Comparison of ENCODE assay signal across 10 cellular contexts in the genomic region with DNA sequence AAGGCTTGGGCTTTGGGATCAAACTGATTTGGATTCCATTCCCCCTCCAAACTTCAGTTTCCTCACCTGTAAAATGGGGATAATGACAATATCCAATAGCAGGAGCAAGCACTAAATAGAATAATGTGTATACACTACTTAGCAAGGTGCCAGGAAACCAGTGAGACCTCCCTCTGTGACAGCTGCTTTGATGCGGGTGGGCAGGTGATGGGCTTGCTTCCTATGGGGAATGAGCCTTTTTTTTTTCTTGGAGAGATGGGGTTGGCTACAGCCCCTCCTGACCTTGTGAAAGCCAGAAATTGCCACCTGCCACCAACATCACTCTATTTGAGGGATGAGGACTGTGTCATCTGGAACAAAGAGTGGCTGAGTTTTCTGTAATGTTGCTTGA. TPM values are rescaled to one million over a fixed set of nuclear protein-coding genes. Genes with fewer than 3 reads are reported as not detected.
DNase-seq lines count a peak whose midpoint lies in the region; ATAC-seq and TF ChIP-seq lines count a peak whose summit lies in the region.
"Had no signal": no experiment of that assay in that cellular context is flagged by ENCODE, and none has a peak within 500 bp of the region (broad histone marks: within the 10 kb centered on the region; RNA-seq: fewer than 3 reads in every experiment).

No MANE protein-coding gene starts in this region.

- no peaks in the 10 kb centered on the region for H3K9me2 ChIP-seq in GM23248 (ENCODE audit: insufficient read depth)

- no peak for TF ChIP-seq CTCF in CD4-positive, alpha-beta T cell (IDR thresholded peaks at IDR 0.05)
- TF ChIP-seq CTCF in brain (conservative IDR thresholded peaks at IDR 0.05) = no peak

- H3K9ac ChIP-seq in GM23248 = no peak overlapping the region

- no peaks in the 10 kb centered on the region for H3K79me2 ChIP-seq in GM23248 (ENCODE audit: insufficient read depth)

- H3K36me3 ChIP-seq in KOPT-K1 (ENCODE audit: insufficient read depth, low read length) = peaks cover 25% of the 10 kb centered on the region
- no peaks in the 10 kb centered on the region for H3K36me3 ChIP-seq in GM23248 (ENCODE audit: low read depth)
- H3K36me3 ChIP-seq: cardiac muscle cell had no signal

- WGBS in GM23248 (ENCODE audit: low coverage in 1 of 2, low lambda C conversion rate in 2 of 2, missing lambda C conversion rate in 2 of 2), 2 experiments = 97 to 100% methylated on average over 1 of the region's 1 CpG

- DNase-seq in CD4-positive, alpha-beta T cell = no peak
- DNase-seq in naive thymus-derived CD8-positive, alpha-beta T cell = no peak
- no peak for DNase-seq in GM23248
- no peak for DNase-seq in AG08395 (ENCODE audit: low spot score)
- DNase-seq in AG08396 (ENCODE audit: low spot score) = no peak
- DNase-seq: HCEC 1CT had no signal

- in situ Hi-C loops in GM23248 (cut with MboI) = loop anchor here (10.0 kb wide), 1 partner anchor 338 kb away; no protein-coding TSS in a partner anchor

- H3K27ac ChIP-seq in CD4-positive, alpha-beta T cell (ENCODE audit: low read depth, low read length) = peak overlapping the region; percentile 38
- peak overlapping the region; percentile 100 for H3K27ac ChIP-seq in KOPT-K1 (ENCODE audit: low read depth, low read length, poor library complexity, severe bottlenecking)
- H3K27ac ChIP-seq in GM23248 = no peak overlapping the region
- H3K27ac ChIP-seq: cardiac muscle cell had no signal

- H3K27me3 Mint-ChIP-seq in CD4-positive, alpha-beta T cell = no peaks in the 10 kb centered on the region
- no peaks in the 10 kb centered on the region for H3K27me3 Mint-ChIP-seq in brain
- H3K27me3 Mint-ChIP-seq in naive thymus-derived CD8-positive, alpha-beta T cell = no peaks in the 10 kb centered on the region

- H3K4me3 ChIP-seq in GM23248 = no peak overlapping the region

- no peak overlapping the region for H2AFZ ChIP-seq in GM23248

- no peak for ATAC-seq in CD4-positive, alpha-beta T cell (ENCODE audit: poor library complexity)
- no peak for ATAC-seq in naive thymus-derived CD8-positive, alpha-beta T cell
- no peak for ATAC-seq in GM18873 (IDR thresholded peaks at IDR 0.05; ENCODE audit: low FRiP score, unreplicated experiment)

- no peak overlapping the region for H3K4me2 ChIP-seq in GM23248 (ENCODE audit: unreplicated experiment)

- POLR2A ChIA-PET in CD4-positive, alpha-beta T cell (lab: Charles Lee) = interaction anchor here (0.6 to 3.8 kb wide), 5 partner anchors 17 to 687 kb away, joined by 3 to 29 read pairs (median 7); no protein-coding TSS in a partner anchor
- POLR2A ChIA-PET in naive thymus-derived CD8-positive, alpha-beta T cell (lab: Charles Lee) = interaction anchor here (1.4 to 4.9 kb wide), 3 partner anchors 29 to 46 kb away, joined by 4 to 68 read pairs (median 21); no protein-coding TSS in a partner anchor

- H3K4me1 Mint-ChIP-seq in CD4-positive, alpha-beta T cell (ENCODE audit: low read depth) = peaks cover 79% of the 10 kb centered on the region
- peaks cover 78% of the 10 kb centered on the region for H3K4me1 Mint-ChIP-seq in brain
- H3K4me1 Mint-ChIP-seq in naive thymus-derived CD8-positive, alpha-beta T cell = peaks cover 25 to 67% (median 57%) of the 10 kb centered on the region in 4 donors

- H3K4me3 Mint-ChIP-seq in CD4-positive, alpha-beta T cell = peak overlapping the region; percentile 95
- peak overlapping the region; percentile 74 to 81 (median 79) for H3K4me3 Mint-ChIP-seq in brain
- H3K4me3 Mint-ChIP-seq in naive thymus-derived CD8-positive, alpha-beta T cell = peak overlapping the region; percentile 78 to 91 (median 87)

- CTCF ChIA-PET in CD4-positive, alpha-beta T cell (lab: Charles Lee) = interaction anchor here (1.8 to 13.1 kb wide), 2 partner anchors 10 to 51 kb away, joined by 5 to 168 read pairs; no protein-coding TSS in a partner anchor

- no peaks in the 10 kb centered on the region for H3K27me3 ChIP-seq in CD4-positive, alpha-beta T cell (ENCODE audit: control insufficient read depth, insufficient read depth, low read length)
- H3K27me3 ChIP-seq in GM23248 (replicated peaks; ENCODE audit: insufficient read depth) = no peaks in the 10 kb centered on the region
- H3K27me3 ChIP-seq: cardiac muscle cell had no signal

- H3K27ac Mint-ChIP-seq in CD4-positive, alpha-beta T cell = peak overlapping the region; percentile 85
- peak overlapping the region in 2 of 5 experiments; percentile 64 to 74 for H3K27ac Mint-ChIP-seq in brain
- peak overlapping the region in 9 of 10 donors; percentile 5 to 90 (median 56) for H3K27ac Mint-ChIP-seq in naive thymus-derived CD8-positive, alpha-beta T cell

- H3K4me1 ChIP-seq in GM23248 (ENCODE audit: insufficient read depth) = peaks cover 28% of the 10 kb centered on the region

- H3F3A ChIP-seq in GM23248 (ENCODE audit: insufficient read depth) = peaks cover 26% of the 10 kb centered on the region

- no peaks in the 10 kb centered on the region for H3K36me3 Mint-ChIP-seq in CD4-positive, alpha-beta T cell (ENCODE audit: low read depth)
- H3K36me3 Mint-ChIP-seq in brain = no peaks in the 10 kb centered on the region
- H3K36me3 Mint-ChIP-seq in naive thymus-derived CD8-positive, alpha-beta T cell = no peaks in the 10 kb centered on the region

- no peaks in the 10 kb centered on the region for H3K9me3 ChIP-seq in CD4-positive, alpha-beta T cell (ENCODE audit: control insufficient read depth, low read length)
- H3K9me3 ChIP-seq in KOPT-K1 (ENCODE audit: insufficient read depth, low read length, poor library complexity, severe bottlenecking) (no peaks in the 10 kb centered on the region), GM23248 (ENCODE audit: low read depth) (no peaks in the 10 kb centered on the region)

- intact Hi-C loops in CD4-positive, alpha-beta T cell (cut with DNase I, micrococcal nuclease) = loop anchor here in 1 of 2 experiments (10.0 kb wide), 1 partner anchor 788 kb away; no protein-coding TSS in a partner anchor

- H4K20me1 ChIP-seq in GM23248 (ENCODE audit: insufficient read depth) = no peaks in the 10 kb centered on the region

- no peaks in the 10 kb centered on the region for H3K9me3 Mint-ChIP-seq in CD4-positive, alpha-beta T cell
- peaks cover 0 to 3% (median 0%) of the 10 kb centered on the region in 5 experiments for H3K9me3 Mint-ChIP-seq in brain
- no peaks in the 10 kb centered on the region for H3K9me3 Mint-ChIP-seq in naive thymus-derived CD8-positive, alpha-beta T cell

RNA-seq across cellular contexts. Expression of gene CD82, which starts 1.1 kb away (rescaled TPM):
- total RNA-seq in CD4-positive, alpha-beta T cell = 10 to 100 TPM; 33.8 to 37.3 TPM
- 43.1 TPM for polyA plus RNA-seq in brain (ENCODE audit: insufficient read depth, low read depth, low replicate concordance)
- total RNA-seq in naive thymus-derived CD8-positive, alpha-beta T cell = 10 to 100 TPM; 24.1 to 28.7 TPM
- 10 to 100 TPM; 21.1 to 29.9 (median 21.1) TPM for polyA plus RNA-seq in naive thymus-derived CD8-positive, alpha-beta T cell
- total RNA-seq in GM23248 (2014; rRNA removed; shearing (Covaris generic)) = 4.8 and 9.9 TPM in 2 replicates
- polyA plus RNA-seq in GM23248 (2016; fragmentation: Nextera tagmentation; extraction: Ambion mirVana) = 6.0 and 8.6 TPM in 2 replicates
